ENCODE assay signal across 8 cellular contexts in genomic region chr1:99849744-99850457, GRCh38. TPM values are rescaled to one million over a fixed set of nuclear protein-coding genes. Genes with fewer than 3 reads are reported as not detected.
A peak's percentile ranks its signal among the peaks of the same experiment; 100 is the strongest.
DNase-seq lines count a peak whose midpoint lies in the region; ATAC-seq and TF ChIP-seq lines count a peak whose summit lies in the region.

Gene AGL, plus strand, starts transcription at chr1:99850361. Its CDS starts 682 bp downstream, at chr1:99851043.

- H3K27me3 Mint-ChIP-seq in activated T-helper 1 cell treated with anti-CD3 and anti-CD28 coated beads, Interleukin-12 subunit alpha, Interleukin-12 subunit beta, Interleukin-2, Interleukin-4 antibody, amounts not matched to agents 30 ng/mL and 10 ng/mL and 1 ng/mL, durations not matched to agents 14 hours and 24 hours and 36 hours (ENCODE audit: insufficient read depth) = peaks cover 6% of the 10 kb centered on the region
- peaks cover 2 to 6% of the 10 kb centered on the region in 2 donors for H3K27me3 Mint-ChIP-seq in natural killer cell (ENCODE audit: low read depth in 2 of 2)

- peak within 1 kb of the TSS; percentile 96 for H3K4me2 ChIP-seq in IMR-90 (ENCODE audit: low read depth, low read length)

- in situ Hi-C loops in IMR-90 (cut with MboI; ENCODE audit: low sequenced_read_pairs) = no loop called here

- peak within 1 kb of the TSS; percentile 88 for H3K14ac ChIP-seq in IMR-90 (replicated peaks; ENCODE audit: low read depth, low read length)

- peak within 1 kb of the TSS; percentile 74 for H4K91ac ChIP-seq in IMR-90 (ENCODE audit: insufficient read depth, low read depth, low read length)

- peak within 1 kb of the TSS; percentile 40 for H3K18ac ChIP-seq in IMR-90 (ENCODE audit: low read depth, low read length)

- peak within 1 kb of the TSS; percentile 69 for H2BK5ac ChIP-seq in IMR-90 (ENCODE audit: low read depth, low read length, poor library complexity, severe bottlenecking)

- H3K27ac Mint-ChIP-seq in activated T-helper 1 cell treated with anti-CD3 and anti-CD28 coated beads, Interleukin-12 subunit alpha, Interleukin-12 subunit beta, Interleukin-2, Interleukin-4 antibody, amounts not matched to agents 30 ng/mL and 10 ng/mL and 1 ng/mL, durations not matched to agents 14 hours and 24 hours and 36 hours = peak within 1 kb of the TSS; percentile 86
- peak within 1 kb of the TSS; percentile 86 to 91 for H3K27ac Mint-ChIP-seq in natural killer cell

- H2BK120ac ChIP-seq in IMR-90 (ENCODE audit: low read depth, low read length) = peak within 1 kb of the TSS; percentile 58

- H3K4me3 ChIP-seq in IMR-90 (ENCODE audit: insufficient read depth, low read depth, low read length) = peak within 1 kb of the TSS; percentile 87
- H3K4me3 ChIP-seq in Peyer's patch = peak within 1 kb of the TSS; percentile 66 to 87 (median 78)
- H3K4me3 ChIP-seq in fibroblast of mammary gland (ENCODE audit: control insufficient read depth, low read depth, low read length) = peak within 1 kb of the TSS; percentile 90

- peak within 1 kb of the TSS; percentile 92 for H3K23ac ChIP-seq in IMR-90 (ENCODE audit: low read depth, low read length)

- peak within 1 kb of the TSS; percentile 100 for H2AFZ ChIP-seq in IMR-90 (replicated peaks; ENCODE audit: low read length, poor library complexity)

- TF ChIP-seq CTCF in IMR-90 (conservative IDR thresholded peaks at IDR 0.05; ENCODE audit: low read depth, low read length) (no peak), Peyer's patch (IDR thresholded peaks at IDR 0.05) (no peak), fibroblast of mammary gland (conservative IDR thresholded peaks at IDR 0.05; ENCODE audit: control insufficient read depth, insufficient read depth, low read depth, low read length) (no peak), natural killer cell (IDR thresholded peaks at IDR 0.05) (no peak)

- peak within 1 kb of the TSS; percentile 81 for H3K56ac ChIP-seq in IMR-90 (ENCODE audit: extremely low read depth, insufficient read depth, low read length)

- intact Hi-C loops in IMR-90 (cut with micrococcal nuclease) (loop anchor here (1.0 kb wide), 1 partner anchor 42 kb away; no protein-coding TSS in a partner anchor), natural killer cell (cut with micrococcal nuclease) (loop anchor here (2.0 to 5.0 kb wide), 2 partner anchors 189 to 282 kb away; partner anchors contain the start of genes SASS6 and TRMT13)
- intact Hi-C loops in activated T-helper 1 cell treated with anti-CD3 and anti-CD28 coated beads, Interleukin-12 subunit alpha, Interleukin-12 subunit beta, Interleukin-2, Interleukin-4 antibody, amounts not matched to agents 30 ng/mL and 10 ng/mL and 1 ng/mL, durations not matched to agents 14 hours and 24 hours and 36 hours (cut with micrococcal nuclease) = loop anchor here (1.0 to 10.0 kb wide), 5 partner anchors 42 to 395 kb away; partner anchors contain the start of genes DBT, SLC35A3 and TRMT13

- CTCF ChIA-PET in IMR-90 (lab: Yijun Ruan, JAX) = no interaction called here

- H3K9me3 ChIP-seq in IMR-90 (ENCODE audit: control insufficient read depth, insufficient read depth, low read length) (no peaks in the 10 kb centered on the region), Peyer's patch (no peaks in the 10 kb centered on the region)

- no peaks in the 10 kb centered on the region for H4K20me1 ChIP-seq in IMR-90 (ENCODE audit: insufficient read depth, low read length)

- dilution Hi-C loops in IMR-90 (cut with HindIII; ENCODE audit: low sequenced_read_pairs, unreplicated experiment) = no loop called here

- H3K27ac ChIP-seq in IMR-90 (ENCODE audit: insufficient read depth, low read length) = peak within 1 kb of the TSS; percentile 69
- peak within 1 kb of the TSS; percentile 79 to 93 (median 86) for H3K27ac ChIP-seq in Peyer's patch

- peak within 1 kb of the TSS; percentile 88 for H3K9ac ChIP-seq in IMR-90 (ENCODE audit: low read depth, low read length)

- H3K79me1 ChIP-seq in IMR-90 (ENCODE audit: low read depth in 1 of 2, low read length in 2 of 2) = peaks cover 5 to 7% of the 10 kb centered on the region in 2 experiments; a peak in 2 of 4 replicates

- peak; percentile 73 for DNase-seq in DMS153 (lab: John Stamatoyannopoulos, UW)
- peak; percentile 61 for DNase-seq in IMR-90
- DNase-seq in Peyer's patch = peak; percentile 85 to 95 (median 93)
- DNase-seq in activated T-helper 1 cell treated with anti-CD3 and anti-CD28 coated beads, Interleukin-12 subunit alpha, Interleukin-12 subunit beta, Interleukin-2, Interleukin-4 antibody, amounts not matched to agents 30 ng/mL and 10 ng/mL and 1 ng/mL, durations not matched to agents 14 hours and 24 hours and 36 hours (ENCODE audit: low spot score) = peak; percentile 80
- peak; percentile 64 for DNase-seq in fibroblast of mammary gland (ENCODE audit: low read depth)
- DNase-seq in natural killer cell = peak; percentile 83
- DNase-seq in stimulated activated naive CD4-positive, alpha-beta T cell treated with Interleukin-2 at 50 U/mL for 16 hours (lab: John Stamatoyannopoulos, UW) = peak; percentile 84

- H3K36me3 ChIP-seq in IMR-90 (ENCODE audit: control insufficient read depth, insufficient read depth, low read length) (peaks cover 1% of the 10 kb centered on the region; the same call in 1 of the 2 replicates), Peyer's patch (peaks cover 0 to 4% (median 0%) of the 10 kb centered on the region in 3 donors)

- peaks cover 17% of the 10 kb centered on the region for H3K4me1 Mint-ChIP-seq in activated T-helper 1 cell treated with anti-CD3 and anti-CD28 coated beads, Interleukin-12 subunit alpha, Interleukin-12 subunit beta, Interleukin-2, Interleukin-4 antibody, amounts not matched to agents 30 ng/mL and 10 ng/mL and 1 ng/mL, durations not matched to agents 14 hours and 24 hours and 36 hours (ENCODE audit: low read depth)
- H3K4me1 Mint-ChIP-seq in natural killer cell = peaks cover 27 to 28% of the 10 kb centered on the region in 2 donors

- H3K27me3 ChIP-seq in IMR-90 (ENCODE audit: control insufficient read depth, insufficient read depth, low read length) = no peaks in the 10 kb centered on the region
- no peaks in the 10 kb centered on the region for H3K27me3 ChIP-seq in Peyer's patch

- H3K9me1 ChIP-seq in IMR-90 (ENCODE audit: insufficient read depth, low read length) = peaks cover 3% of the 10 kb centered on the region

- H2AK9ac ChIP-seq in IMR-90 (replicated peaks; ENCODE audit: low read depth, low read length, poor library complexity) = peak within 1 kb of the TSS; percentile 87

- peak within 1 kb of the TSS; percentile 92 for H3K4me3 Mint-ChIP-seq in activated T-helper 1 cell treated with anti-CD3 and anti-CD28 coated beads, Interleukin-12 subunit alpha, Interleukin-12 subunit beta, Interleukin-2, Interleukin-4 antibody, amounts not matched to agents 30 ng/mL and 10 ng/mL and 1 ng/mL, durations not matched to agents 14 hours and 24 hours and 36 hours
- peak within 1 kb of the TSS; percentile 97 for H3K4me3 Mint-ChIP-seq in natural killer cell

- H2BK15ac ChIP-seq in IMR-90 (ENCODE audit: low read depth, low read length) = peak within 1 kb of the TSS; percentile 25; the same call in 2 of the 3 replicates

- H2AK5ac ChIP-seq in IMR-90 (ENCODE audit: low read depth, low read length) = no peak within 1 kb of the TSS; the same call in 1 of the 2 replicates

- peak within 1 kb of the TSS; percentile 98 for H4K5ac ChIP-seq in IMR-90 (ENCODE audit: low read depth, low read length)

- peak within 1 kb of the TSS; percentile 96 to 99 for H4K8ac ChIP-seq in IMR-90 (ENCODE audit: low read depth in 2 of 2, low read length in 2 of 2)

- no peak for TF ChIP-seq POLR2A in IMR-90 (IDR thresholded peaks at IDR 0.05; ENCODE audit: low read depth, low read length)
- TF ChIP-seq POLR2A in Peyer's patch (IDR thresholded peaks at IDR 0.05) = peak; percentile 74 to 79

- H3K4ac ChIP-seq in IMR-90 (ENCODE audit: low read depth, low read length) = peak within 1 kb of the TSS; percentile 86

- H3K4me1 ChIP-seq in IMR-90 (ENCODE audit: control insufficient read depth, insufficient read depth, low read length) (peaks cover 2% of the 10 kb centered on the region; the same call in 1 of the 2 replicates), Peyer's patch (peaks cover 0 to 5% (median 0%) of the 10 kb centered on the region in 4 donors)

- POLR2A ChIA-PET in IMR-90 (lab: Charles Lee; ENCODE audit: unreplicated experiment) = interaction anchor here (0.6 to 1.4 kb wide), 2 partner anchors 11 to 187 kb away, joined by 3 to 5 read pairs; no protein-coding TSS in a partner anchor

- no peak for TF ChIP-seq RAD21 in IMR-90 (IDR thresholded peaks at IDR 0.05; ENCODE audit: low read length)

- H2BK20ac ChIP-seq in IMR-90 (ENCODE audit: low read depth, low read length) = no peak within 1 kb of the TSS

- 0% methylated on average over 45 of the region's 65 CpGs; no CpG with 5 or more reads in 1 of the 2 experiments for WGBS in IMR-90 (ENCODE audit: extremely low coverage in 2 of 2, insufficient read length in 1 of 2), 2 experiments

- BruUV-seq in IMR-90 (replicated peaks; lab: Mats Ljungman, UMichigan) = TSS peak; percentile 61

- ATAC-seq in GM21528 (IDR thresholded peaks at IDR 0.05; ENCODE audit: low FRiP score, unreplicated experiment) = peak; percentile 99
- ATAC-seq in IMR-90 (ENCODE audit: low read depth) = peak; percentile 98
- ATAC-seq in natural killer cell = peak; percentile 94 to 96 (median 95)

- peaks cover 7% of the 10 kb centered on the region for H3K36me3 Mint-ChIP-seq in activated T-helper 1 cell treated with anti-CD3 and anti-CD28 coated beads, Interleukin-12 subunit alpha, Interleukin-12 subunit beta, Interleukin-2, Interleukin-4 antibody, amounts not matched to agents 30 ng/mL and 10 ng/mL and 1 ng/mL, durations not matched to agents 14 hours and 24 hours and 36 hours (ENCODE audit: low read depth)
- H3K36me3 Mint-ChIP-seq in natural killer cell = no peaks in the 10 kb centered on the region

- no peaks in the 10 kb centered on the region for H3K9me3 Mint-ChIP-seq in activated T-helper 1 cell treated with anti-CD3 and anti-CD28 coated beads, Interleukin-12 subunit alpha, Interleukin-12 subunit beta, Interleukin-2, Interleukin-4 antibody, amounts not matched to agents 30 ng/mL and 10 ng/mL and 1 ng/mL, durations not matched to agents 14 hours and 24 hours and 36 hours
- H3K9me3 Mint-ChIP-seq in natural killer cell = no peaks in the 10 kb centered on the region

TF ChIP-seq in IMR-90, 13 proteins besides CTCF, POLR2A, EP300 and RAD21 (continues in another document):
- no peak; the same call in 1 of the 2 replicates for TF ChIP-seq MXI1 (IDR thresholded peaks at IDR 0.05; ENCODE audit: borderline replicate concordance, low read depth, low read length)
- no peak for TF ChIP-seq CHD1 (IDR thresholded peaks at IDR 0.05; ENCODE audit: low read depth, low read length)
- TF ChIP-seq MAZ (IDR thresholded peaks at IDR 0.05; ENCODE audit: borderline replicate concordance, low read depth, low read length) = peak; percentile 41; the same call in 1 of the 2 replicates

RNA-seq across cellular contexts. Expression of gene AGL, which starts in this region (rescaled TPM):
- total RNA-seq in IMR-90 (2012; rRNA removed) (7.0 and 12.2 TPM in 2 replicates), Peyer's patch (10 to 100 TPM in 3 of 4 donors, 1 to 10 TPM in 1; 9.1 to 18.5 (median 12.8) TPM), natural killer cell (10 to 100 TPM; 13.5 to 19.4 (median 15.3) TPM)
- 1.8 and 2.4 TPM in 2 replicates for polyA plus RNA-seq in IMR-90 (2012; rRNA removed)
- 0.25 TPM in 2 replicates for polyA plus RNA-seq in IMR-90 (2012; cell fraction: cytosol; rRNA removed)
- 0.36 and 3.2 TPM in 2 replicates for polyA plus RNA-seq in IMR-90 (2012; cell fraction: nucleus; rRNA removed; ENCODE audit: low replicate concordance)
- 10.7 and 10.8 TPM in 2 replicates for total RNA-seq in activated T-helper 1 cell treated with anti-CD3 and anti-CD28 coated beads, Interleukin-12 subunit alpha, Interleukin-12 subunit beta, Interleukin-2, Interleukin-4 antibody, amounts not matched to agents 30 ng/mL and 10 ng/mL and 1 ng/mL, durations not matched to agents 14 hours and 24 hours and 36 hours

Comparison
In these comparisons a context has a peak if more than half of its experiments do, and no peak if none do; other contexts are left out.
1. Peak in every context shown above with its lines: DNase-seq, ATAC-seq, H3K4me3 ChIP-seq and H3K27ac ChIP-seq.